Comparison of ENCODE assay signal across 21 cellular contexts in the genomic region with DNA sequence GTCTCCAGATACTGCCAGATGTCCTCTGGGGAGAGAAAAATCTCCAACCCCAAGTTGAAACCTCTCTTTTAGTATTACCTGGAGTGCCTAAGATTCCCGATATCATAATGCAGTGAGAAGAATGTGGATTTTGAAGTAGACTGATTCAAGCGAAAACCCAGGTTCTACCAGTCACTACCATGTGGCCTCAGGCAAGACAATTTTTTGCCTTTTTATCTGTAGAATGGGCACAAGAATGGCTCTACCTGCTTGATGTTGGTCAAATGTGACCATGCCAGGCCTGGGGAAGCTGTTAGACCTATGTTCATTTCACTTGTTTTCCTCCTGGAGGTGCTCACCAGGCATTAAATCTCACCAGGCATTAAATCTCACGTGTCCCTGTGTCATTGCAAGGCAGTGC.
DNase-seq lines count a peak whose midpoint lies in the region; TF ChIP-seq lines count a peak whose summit lies in the region.
"Had no signal": no experiment of that assay in that cellular context is flagged by ENCODE, and none has a peak within 500 bp of the region (broad histone marks: within the 10 kb centered on the region; RNA-seq: fewer than 3 reads in every experiment).

No MANE protein-coding gene starts in this region.

- H3K27ac ChIP-seq in OCI-LY3 (ENCODE audit: low read length) (no peak overlapping the region), coronary artery (no peak overlapping the region), stomach (no peak overlapping the region), osteoblast (ENCODE audit: low read depth, low read length) (no peak overlapping the region)
- H3K27ac ChIP-seq: 22Rv1; A549; BLaER1 treated with 17β-estradiol and CSF1 and Interleukin-3, amounts not matched to agents 10 nM and 100 nM; C4-2B had no signal

- H2AFZ ChIP-seq in OCI-LY3 (ENCODE audit: low read depth, low read length), result no peak overlapping the region
- no peak overlapping the region for H2AFZ ChIP-seq in osteoblast (ENCODE audit: low read length)

- H3K9ac ChIP-seq in OCI-LY3 (ENCODE audit: low read length), result no peak overlapping the region
- H3K9ac ChIP-seq: BLaER1 treated with 17β-estradiol and CSF1 and Interleukin-3, amounts not matched to agents 10 nM and 100 nM had no signal

- TF ChIP-seq EP300 in stomach (IDR thresholded peaks at IDR 0.05), result no peak

- H4K20me1 ChIP-seq in OCI-LY3 (ENCODE audit: insufficient read depth, low read length) (no peaks in the 10 kb centered on the region), osteoblast (ENCODE audit: insufficient read depth, low read length) (no peaks in the 10 kb centered on the region)
- H4K20me1 ChIP-seq: BLaER1 treated with 17β-estradiol and CSF1 and Interleukin-3, amounts not matched to agents 10 nM and 100 nM had no signal

- intact Hi-C loops in stomach (cut with DNase I; ENCODE audit: low total_unique reads), result no loop called here

- DNase-seq in coronary artery (ENCODE audit: low spot score), result peak; percentile 17
- DNase-seq in stomach, result peak; percentile 2
- no peak for DNase-seq in osteoblast (ENCODE audit: insufficient read length, low spot score, missing footprints)
- DNase-seq in SKM-1 (lab: John Stamatoyannopoulos, UW; ENCODE audit: unreplicated experiment), result no peak
- DNase-seq: AML-193; Caco-2; CD4-positive, alpha-beta T cell; CD8-positive, alpha-beta T cell; DMS 273 treated with DMSO at 0.1 percent for 48 hours; DMS153; DMS53; DMS79; DND-41; EL; GDM1 had no signal

- H3K9me3 ChIP-seq in OCI-LY3 (ENCODE audit: insufficient read depth, low read length) (no peaks in the 10 kb centered on the region), stomach (no peaks in the 10 kb centered on the region), osteoblast (ENCODE audit: low read depth, low read length) (no peaks in the 10 kb centered on the region)
- H3K9me3 ChIP-seq: A549; BLaER1 treated with 17β-estradiol and CSF1 and Interleukin-3, amounts not matched to agents 10 nM and 100 nM; Caco-2 had no signal

- H3K27me3 ChIP-seq in OCI-LY3 (ENCODE audit: low read depth, low read length), result peaks cover 10% of the 10 kb centered on the region; the same call in 1 of the 2 replicates
- H3K27me3 ChIP-seq in stomach, result no peaks in the 10 kb centered on the region
- H3K27me3 ChIP-seq in osteoblast (ENCODE audit: insufficient read depth, low read length), result peaks cover 5% of the 10 kb centered on the region
- H3K27me3 ChIP-seq: BLaER1 treated with 17β-estradiol and CSF1 and Interleukin-3, amounts not matched to agents 10 nM and 100 nM had no signal

- H3K4me1 ChIP-seq in OCI-LY3 (ENCODE audit: low read length), result peaks cover 18% of the 10 kb centered on the region
- H3K4me1 ChIP-seq in stomach, result no peaks in the 10 kb centered on the region
- H3K4me1 ChIP-seq in osteoblast (ENCODE audit: insufficient read depth, low read length), result no peaks in the 10 kb centered on the region
- H3K4me1 ChIP-seq: A549, Caco-2 had no signal

- H3K79me2 ChIP-seq in OCI-LY3 (ENCODE audit: low read length) (no peaks in the 10 kb centered on the region), osteoblast (ENCODE audit: insufficient read depth, low read length) (no peaks in the 10 kb centered on the region)

- 0 out of 2 replicates have a peak, but pooled peaks have one; percentile 14 for TF ChIP-seq CTCF in OCI-LY3 (IDR thresholded peaks at IDR 0.05; ENCODE audit: low read depth, low read length)
- TF ChIP-seq CTCF in coronary artery (IDR thresholded peaks at IDR 0.05), result no peak
- TF ChIP-seq CTCF in stomach (IDR thresholded peaks at IDR 0.05), result no peak
- no peak for TF ChIP-seq CTCF in osteoblast (IDR thresholded peaks at IDR 0.05; ENCODE audit: extremely low read depth, low read depth, low read length)

- H3K36me3 ChIP-seq in OCI-LY3 (replicated peaks; ENCODE audit: low read depth, low read length) (no peaks in the 10 kb centered on the region), stomach (no peaks in the 10 kb centered on the region), osteoblast (ENCODE audit: insufficient read depth, low read length) (no peaks in the 10 kb centered on the region)
- H3K36me3 ChIP-seq: BLaER1 treated with 17β-estradiol and CSF1 and Interleukin-3, amounts not matched to agents 10 nM and 100 nM had no signal

- peak overlapping the region; percentile 16 for H3K4me2 ChIP-seq in OCI-LY3 (ENCODE audit: low read length)
- no peak overlapping the region for H3K4me2 ChIP-seq in osteoblast (ENCODE audit: insufficient read depth, low read length)
- H3K4me2 ChIP-seq: A549 had no signal

- TF ChIP-seq POLR2A in stomach (IDR thresholded peaks at IDR 0.05), result no peak

- WGBS in stomach, 5 donors, result 84 to 97% (median 91%) methylated on average over 3 of the region's 3 CpGs

- H3K4me3 ChIP-seq in OCI-LY3 (ENCODE audit: low read length), result no peak overlapping the region
- no peak overlapping the region for H3K4me3 ChIP-seq in coronary artery
- no peak overlapping the region for H3K4me3 ChIP-seq in stomach
- H3K4me3 ChIP-seq in osteoblast (ENCODE audit: insufficient read depth, low read length), result no peak overlapping the region
- H3K4me3 ChIP-seq: A549; BLaER1 treated with 17β-estradiol and CSF1 and Interleukin-3, amounts not matched to agents 10 nM and 100 nM; GM12878 had no signal

Comparison
In these comparisons a context has a peak if more than half of its experiments do, and no peak if none do; other contexts are left out.
1. DNase-seq: peak in coronary artery (single experiment) and stomach (single experiment); none in osteoblast (single experiment) and SKM-1 (single experiment).